25 cellular contexts compared by ENCODE assay signal in genomic region chr19:18905058-18905456, GRCh38. TPM values are rescaled to one million over a fixed set of nuclear protein-coding genes. Genes with fewer than 3 reads are reported as not detected.
DNase-seq lines count a peak whose midpoint lies in the region; ATAC-seq, FAIRE-seq and TF ChIP-seq lines count a peak whose summit lies in the region.
"Had no signal": no experiment of that assay in that cellular context is flagged by ENCODE, and none has a peak within 500 bp of the region (broad histone marks: within the 10 kb centered on the region; RNA-seq: fewer than 3 reads in every experiment).

No MANE protein-coding gene starts in this region.

- no peak for TF ChIP-seq EP300 in gastroesophageal sphincter (IDR thresholded peaks at IDR 0.05)

- H3K36me3 Mint-ChIP-seq in astrocyte (ENCODE audit: low read depth, unreplicated experiment) = peaks cover 7% of the 10 kb centered on the region
- peaks cover 26% of the 10 kb centered on the region for H3K36me3 Mint-ChIP-seq in endothelial cell (ENCODE audit: low read depth, unreplicated experiment)

- no peak for ATAC-seq in gastroesophageal sphincter
- ATAC-seq: CD8-positive, alpha-beta T cell had no signal

- intact Hi-C loops in head of caudate nucleus (cut with DNase I) = no loop called here

- no peak for FAIRE-seq in astrocyte (lab: Jason Lieb, UNC)
- FAIRE-seq: A204.1, G401.6, RCC 7860 had no signal

- H3K9me3 Mint-ChIP-seq in astrocyte (ENCODE audit: unreplicated experiment) (no peaks in the 10 kb centered on the region), endothelial cell (ENCODE audit: unreplicated experiment) (no peaks in the 10 kb centered on the region)
- H3K9me3 Mint-ChIP-seq: CD8-positive, alpha-beta T cell had no signal

- H4K20me1 ChIP-seq in astrocyte (ENCODE audit: insufficient read depth, low read length) = peaks cover 69% of the 10 kb centered on the region
- peaks cover 12% of the 10 kb centered on the region for H4K20me1 ChIP-seq in osteoblast (ENCODE audit: insufficient read depth, low read length)

- no peaks in the 10 kb centered on the region for H3K9me3 ChIP-seq in HEK293 (ENCODE audit: control insufficient read depth, insufficient read depth, low read depth, low read length)
- no peaks in the 10 kb centered on the region for H3K9me3 ChIP-seq in astrocyte (ENCODE audit: insufficient read depth, low read depth, low read length)
- no peaks in the 10 kb centered on the region for H3K9me3 ChIP-seq in osteoblast (ENCODE audit: low read depth, low read length)
- no peaks in the 10 kb centered on the region for H3K9me3 ChIP-seq in gastroesophageal sphincter
- H3K9me3 ChIP-seq: BLaER1 treated with 17β-estradiol and CSF1 and Interleukin-3, amounts not matched to agents 10 nM and 100 nM; Caco-2; HAP-1; SK-N-SH had no signal

- H2AFZ ChIP-seq in astrocyte (ENCODE audit: low read depth, low read length) = no peak overlapping the region
- H2AFZ ChIP-seq in osteoblast (ENCODE audit: low read length) = no peak overlapping the region

- H3K4me2 ChIP-seq in astrocyte (ENCODE audit: low read length) (no peak overlapping the region), osteoblast (ENCODE audit: insufficient read depth, low read length) (no peak overlapping the region)
- H3K4me2 ChIP-seq: BLaER1 treated with 17β-estradiol and CSF1 and Interleukin-3, amounts not matched to agents 10 nM and 100 nM; SK-N-SH had no signal

- H3K4me3 Mint-ChIP-seq in astrocyte (ENCODE audit: unreplicated experiment) = no peak overlapping the region
- peak overlapping the region; percentile 56 for H3K4me3 Mint-ChIP-seq in endothelial cell (ENCODE audit: unreplicated experiment)
- H3K4me3 Mint-ChIP-seq: CD8-positive, alpha-beta T cell had no signal

- POLR2A ChIA-PET in HEK293 (lab: Yijun Ruan, JAX) = no interaction called here

- CTCF ChIA-PET in HEK293 (lab: Yijun Ruan, JAX) = interaction anchor here (0.9 kb wide), 1 partner anchor 9 kb away, joined by 3 read pairs; the partner anchor contains the start of gene CERS1

- H3K27ac ChIP-seq in HEK293 (ENCODE audit: extremely low read depth, low read depth, low read length) (no peak overlapping the region), astrocyte (ENCODE audit: low read depth, low read length) (no peak overlapping the region), osteoblast (ENCODE audit: low read depth, low read length) (no peak overlapping the region), gastroesophageal sphincter (no peak overlapping the region)
- H3K27ac ChIP-seq: BLaER1 treated with 17β-estradiol and CSF1 and Interleukin-3, amounts not matched to agents 10 nM and 100 nM; HL-60 had no signal

- H3K4me1 ChIP-seq in HEK293 (ENCODE audit: control insufficient read depth, insufficient read depth, low read length) = no peaks in the 10 kb centered on the region
- H3K4me1 ChIP-seq in astrocyte (ENCODE audit: insufficient read depth, low read length) = no peaks in the 10 kb centered on the region
- no peaks in the 10 kb centered on the region for H3K4me1 ChIP-seq in osteoblast (ENCODE audit: insufficient read depth, low read length)
- H3K4me1 ChIP-seq in gastroesophageal sphincter = no peaks in the 10 kb centered on the region
- H3K4me1 ChIP-seq: Caco-2, HAP-1 had no signal

- no peak overlapping the region for H3K9ac ChIP-seq in astrocyte (ENCODE audit: low read length)
- H3K9ac ChIP-seq: BLaER1 treated with 17β-estradiol and CSF1 and Interleukin-3, amounts not matched to agents 10 nM and 100 nM; SK-N-SH had no signal

- H3K27me3 Mint-ChIP-seq in astrocyte (ENCODE audit: low read depth, unreplicated experiment) (no peaks in the 10 kb centered on the region), endothelial cell (ENCODE audit: unreplicated experiment) (peaks cover 4% of the 10 kb centered on the region)

- H3K27ac Mint-ChIP-seq in astrocyte (ENCODE audit: unreplicated experiment) = peak overlapping the region; percentile 53
- H3K27ac Mint-ChIP-seq in endothelial cell (ENCODE audit: unreplicated experiment) = no peak overlapping the region
- H3K27ac Mint-ChIP-seq: CD8-positive, alpha-beta T cell had no signal

- DNase-seq in astrocyte (ENCODE audit: low read depth) (no peak), endothelial cell (ENCODE audit: low spot score) (no peak), osteoblast (ENCODE audit: insufficient read length, low spot score, missing footprints) (peak; percentile 27), head of caudate nucleus (no peak), NCI-H2081 treated with DMSO at 0.1 percent for 48 hours (lab: John Stamatoyannopoulos, UW) (no peak)
- no peak for DNase-seq in activated CD4-positive, alpha-beta T cell treated with anti-CD3 and anti-CD28 coated beads, Interleukin-2, amount 50 U/mL, for 1 hour
- DNase-seq: Caco-2; CD8-positive, alpha-beta T cell; GOT3; NCI-H1105; NCI-H1436 treated with DMSO at 0.1 percent for 48 hours; NCI-H187 treated with DMSO at 0.1 percent for 48 hours; NCI-H2107; NCI-H446; NCI-H524 treated with DMSO at 0.1 percent for 48 hours; NCI-H774; SK-N-SH had no signal

- WGBS in gastroesophageal sphincter (ENCODE audit: low coverage in 1 of 2), 2 donors = 81% methylated on average over 2 of the region's 8 CpGs; no CpG with 5 or more reads in 1 of the 2 donors

- H3K27me3 ChIP-seq in astrocyte (ENCODE audit: insufficient read depth, low read length) (no peaks in the 10 kb centered on the region), osteoblast (ENCODE audit: insufficient read depth, low read length) (no peaks in the 10 kb centered on the region), gastroesophageal sphincter (no peaks in the 10 kb centered on the region)
- H3K27me3 ChIP-seq: BLaER1 treated with 17β-estradiol and CSF1 and Interleukin-3, amounts not matched to agents 10 nM and 100 nM had no signal

- TF ChIP-seq POLR2A in gastroesophageal sphincter (IDR thresholded peaks at IDR 0.05) = no peak

- H3K36me3 ChIP-seq in HEK293 (ENCODE audit: control insufficient read depth in 2 of 2, insufficient read depth in 1 of 2, low read length in 2 of 2) (peaks cover 0 to 75% of the 10 kb centered on the region in 2 experiments; a peak in 2 of 3 replicates), astrocyte (ENCODE audit: insufficient read depth, low read length) (peaks cover 5% of the 10 kb centered on the region), osteoblast (ENCODE audit: insufficient read depth, low read length) (peaks cover 37% of the 10 kb centered on the region), gastroesophageal sphincter (peaks cover 0 to 96% of the 10 kb centered on the region in 2 donors)

- TF ChIP-seq CTCF in HEK293 (tag by site-specific recombination; IDR thresholded peaks at IDR 0.05) (no peak), astrocyte (IDR thresholded peaks at IDR 0.05; ENCODE audit: insufficient read depth, low read depth, low read length) (no peak), endothelial cell (IDR thresholded peaks at IDR 0.05; ENCODE audit: unreplicated experiment) (no peak), osteoblast (IDR thresholded peaks at IDR 0.05; ENCODE audit: extremely low read depth, low read depth, low read length) (no peak), gastroesophageal sphincter (IDR thresholded peaks at IDR 0.05) (no peak)

- no peak overlapping the region for H3K4me3 ChIP-seq in HEK293 (ENCODE audit: low read depth, low read length)
- no peak overlapping the region for H3K4me3 ChIP-seq in astrocyte (ENCODE audit: insufficient read depth, low read depth, low read length)
- no peak overlapping the region for H3K4me3 ChIP-seq in osteoblast (ENCODE audit: insufficient read depth, low read length)
- no peak overlapping the region for H3K4me3 ChIP-seq in gastroesophageal sphincter
- H3K4me3 ChIP-seq: BLaER1 treated with 17β-estradiol and CSF1 and Interleukin-3, amounts not matched to agents 10 nM and 100 nM; HAP-1 had no signal

- H3K4me1 Mint-ChIP-seq in astrocyte (ENCODE audit: low read depth, unreplicated experiment) (no peaks in the 10 kb centered on the region), endothelial cell (ENCODE audit: unreplicated experiment) (no peaks in the 10 kb centered on the region)

- H3K79me2 ChIP-seq in astrocyte (ENCODE audit: insufficient read depth, low read length) = peaks cover 4% of the 10 kb centered on the region
- no peaks in the 10 kb centered on the region for H3K79me2 ChIP-seq in osteoblast (ENCODE audit: insufficient read depth, low read length)

TF ChIP-seq in HEK293, 187 proteins besides CTCF, POLR2A, EP300 and RAD21:
- no peak for TF ChIP-seq HIC1 (tag by site-specific recombination; IDR thresholded peaks at IDR 0.05)
- TF ChIP-seq GLIS1 (tag by site-specific recombination; IDR thresholded peaks at IDR 0.05) = peak; percentile 72

RNA-seq across cellular contexts. Expression of gene CERS1, which starts 9.1 kb away (rescaled TPM):
- total RNA-seq in astrocyte (4.9 and 6.8 TPM in 2 replicates), endothelial cell (ENCODE audit: unreplicated experiment) (15.7 TPM), osteoblast (0.29 and 0.36 TPM in 2 replicates), gastroesophageal sphincter (1 to 10 TPM in 1 of 4 donors, under 1 TPM in 2, not detected in 1; 0.73 to 1.3 (median 0.81) TPM)
- total RNA-seq: CD8-positive, alpha-beta T cell had no signal

RNA-seq across cellular contexts. Expression of gene COPE, which starts 14.1 kb away (rescaled TPM):
- total RNA-seq in astrocyte (265 and 298 TPM in 2 replicates), endothelial cell (ENCODE audit: unreplicated experiment) (213 TPM), osteoblast (179 and 180 TPM in 2 replicates), gastroesophageal sphincter (100 to 1,000 TPM; 121 to 195 (median 152) TPM)

RNA-seq across cellular contexts. Expression of gene DDX49, which starts 14.5 kb away (rescaled TPM):
- total RNA-seq in astrocyte (61.2 and 68.3 TPM in 2 replicates), endothelial cell (ENCODE audit: unreplicated experiment) (33.7 TPM), osteoblast (46.7 and 52.5 TPM in 2 replicates), gastroesophageal sphincter (10 to 100 TPM; 36.1 to 61.0 (median 46.9) TPM)

RNA-seq across cellular contexts. Expression of gene HOMER3, which starts 36.0 kb away (rescaled TPM):
- 41.9 and 42.2 TPM in 2 replicates for total RNA-seq in astrocyte
- 222 TPM for total RNA-seq in endothelial cell (ENCODE audit: unreplicated experiment)
- 98.4 and 107 TPM in 2 replicates for total RNA-seq in osteoblast
- total RNA-seq in gastroesophageal sphincter = 10 to 100 TPM; 22.7 to 48.5 (median 33.2) TPM
